ENCODE assay signal across 8 cellular contexts in genomic region chr1:21175324-21175669, GRCh38. TPM values are rescaled to one million over a fixed set of nuclear protein-coding genes. Genes with fewer than 3 reads are reported as not detected.
DNase-seq lines count a peak whose midpoint lies in the region; ATAC-seq, FAIRE-seq and TF ChIP-seq lines count a peak whose summit lies in the region.

No MANE protein-coding gene starts in this region.

- TF ChIP-seq CTCF in glutamatergic neuron (IDR thresholded peaks at IDR 0.05; ENCODE audit: partially characterized antibody, unreplicated experiment) (no peak), pancreas (IDR thresholded peaks at IDR 0.05) (no peak)

- H3K36me3 ChIP-seq in pancreas: no peaks in the 10 kb centered on the region

- H3K36me3 Mint-ChIP-seq in activated T-helper 17 cell treated with anti-CD3 and anti-CD28 coated beads, Interleukin-2, amount 50 U/mL, for 72 hours (ENCODE audit: low read depth): peaks cover 27% of the 10 kb centered on the region
- H3K36me3 Mint-ChIP-seq in glutamatergic neuron (ENCODE audit: unreplicated experiment): no peaks in the 10 kb centered on the region

- H3K9me3 ChIP-seq in pancreas: no peaks in the 10 kb centered on the region

- no peak for ATAC-seq in activated T-helper 17 cell treated with anti-CD3 and anti-CD28 coated beads, Interleukin-2, amount 50 U/mL, for 72 hours (replicated peaks)
- peak in 1 of 4 donors; percentile 12 for ATAC-seq in pancreas
- ATAC-seq in GM19035 (IDR thresholded peaks at IDR 0.05; ENCODE audit: unreplicated experiment): no peak
- ATAC-seq in GM18868 (IDR thresholded peaks at IDR 0.05; ENCODE audit: unreplicated experiment): no peak

- H3K27ac Mint-ChIP-seq in activated T-helper 17 cell treated with anti-CD3 and anti-CD28 coated beads, Interleukin-2, amount 50 U/mL, for 72 hours: peak overlapping the region; percentile 91
- H3K27ac Mint-ChIP-seq in glutamatergic neuron (ENCODE audit: unreplicated experiment): peak overlapping the region; percentile 80

- no peak for FAIRE-seq in pancreas (lab: Jason Lieb, UNC)

- H3K4me1 ChIP-seq in pancreas: peaks cover 0 to 26% (median 7%) of the 10 kb centered on the region in 3 donors

- no peaks in the 10 kb centered on the region for H3K9me3 Mint-ChIP-seq in activated T-helper 17 cell treated with anti-CD3 and anti-CD28 coated beads, Interleukin-2, amount 50 U/mL, for 72 hours
- peaks cover 3% of the 10 kb centered on the region for H3K9me3 Mint-ChIP-seq in glutamatergic neuron (ENCODE audit: unreplicated experiment)

- H3K4me1 Mint-ChIP-seq in activated T-helper 17 cell treated with anti-CD3 and anti-CD28 coated beads, Interleukin-2, amount 50 U/mL, for 72 hours: peaks cover 19% of the 10 kb centered on the region
- peaks cover 13% of the 10 kb centered on the region for H3K4me1 Mint-ChIP-seq in glutamatergic neuron (ENCODE audit: low read depth, unreplicated experiment)

- H3K27me3 ChIP-seq in pancreas: no peaks in the 10 kb centered on the region

- peak overlapping the region; percentile 81 for H3K4me3 Mint-ChIP-seq in activated T-helper 17 cell treated with anti-CD3 and anti-CD28 coated beads, Interleukin-2, amount 50 U/mL, for 72 hours
- peak overlapping the region; percentile 96 for H3K4me3 Mint-ChIP-seq in glutamatergic neuron (ENCODE audit: unreplicated experiment)

- intact Hi-C loops in pancreas (cut with DNase I): no loop called here

- DNase-seq in ELR (ENCODE audit: low read depth): peak; percentile 68
- peak; percentile 59 for DNase-seq in NAMALWA (ENCODE audit: low spot score)
- DNase-seq in glutamatergic neuron: no peak
- peak in 1 of 6 donors; percentile 34 for DNase-seq in pancreas
- no peak for DNase-seq in hepatic stellate cell (ENCODE audit: low spot score)

- H3K4me3 ChIP-seq in pancreas: peak overlapping the region; percentile 60 to 90 (median 75)

- WGBS in pancreas, 2 donors: 0 to 1% methylated on average over 6 of the region's 6 CpGs

- H3K27ac ChIP-seq in pancreas: peak overlapping the region; percentile 15 to 80 (median 66)

- H3K27me3 Mint-ChIP-seq in activated T-helper 17 cell treated with anti-CD3 and anti-CD28 coated beads, Interleukin-2, amount 50 U/mL, for 72 hours: no peaks in the 10 kb centered on the region
- H3K27me3 Mint-ChIP-seq in glutamatergic neuron (ENCODE audit: unreplicated experiment): peaks cover 2% of the 10 kb centered on the region

RNA-seq across cellular contexts. Expression of gene EIF4G3, which starts 1.4 kb away (rescaled TPM):
- total RNA-seq in activated T-helper 17 cell treated with anti-CD3 and anti-CD28 coated beads, Interleukin-2, amount 50 U/mL, for 72 hours: 10 to 100 TPM; 32.9 to 56.2 TPM
- 100 TPM for total RNA-seq in glutamatergic neuron (ENCODE audit: unreplicated experiment)
- total RNA-seq in pancreas: 10 to 100 TPM in 5 of 6 donors, 1 to 10 TPM in 1; 9.6 to 22.7 (median 13.8) TPM
- polyA plus RNA-seq in pancreas: 10 to 100 TPM; 11.9 to 16.1 TPM

Comparison
In these comparisons a context has a peak if more than half of its experiments do, and no peak if none do; other contexts are left out.
1. DNase-seq: peak in ELR (single experiment) and NAMALWA (single experiment); none in glutamatergic neuron (single experiment) and hepatic stellate cell (single experiment).